ENCODE assay signal across 1 cellular context in genomic region chr5:14147210-14147609, GRCh38.
TF ChIP-seq lines count a peak whose summit lies in the region.

No MANE protein-coding gene starts in this region.

TF ChIP-seq in HEK293, 187 proteins besides CTCF, POLR2A, EP300 and RAD21 (continued from another document):
- TF ChIP-seq ZSCAN18 (tag by site-specific recombination; IDR thresholded peaks at IDR 0.05) (no peak), TSHZ1 (tag by site-specific recombination; IDR thresholded peaks at IDR 0.05; ENCODE audit: borderline replicate concordance) (peak; percentile 93), PRDM2 (tag by site-specific recombination; IDR thresholded peaks at IDR 0.05; ENCODE audit: borderline replicate concordance) (no peak), ZBTB11 (tag by site-specific recombination; conservative IDR thresholded peaks at IDR 0.05; ENCODE audit: low read depth) (no peak), ZBTB21 (tag by site-specific recombination; IDR thresholded peaks at IDR 0.05) (no peak), ZNF121 (tag by site-specific recombination; IDR thresholded peaks at IDR 0.05) (peak; percentile 60; the same call in 1 of the 2 replicates), ZNF311 (tag by site-specific recombination; IDR thresholded peaks at IDR 0.05; ENCODE audit: borderline replicate concordance) (no peak), ZNF2 (tag by site-specific recombination; IDR thresholded peaks at IDR 0.05) (peak; percentile 76), ZNF366 (tag by site-specific recombination; conservative IDR thresholded peaks at IDR 0.05) (peak; percentile 74), ZNF639 (tag by site-specific recombination; IDR thresholded peaks at IDR 0.05) (peak; percentile 92)
